1 cellular context compared by ENCODE assay signal in genomic region chr20:31612271-31612640, GRCh38.
TF ChIP-seq lines count a peak whose summit lies in the region.
"Not testable (repeated sequence)": the region's sequence is repeated elsewhere in the genome, so short reads cannot be mapped to it uniquely, and the experiment has no call there.

No MANE protein-coding gene starts in this region.

TF ChIP-seq in HepG2, 621 proteins besides CTCF, POLR2A, EP300 and RAD21:
- TF ChIP-seq TCF12 (IDR thresholded peaks at IDR 0.05), result not testable (repeated sequence)
- TF ChIP-seq TCF12 (CRISPR knock-in tag; IDR thresholded peaks at IDR 0.05) (0 out of 2 replicates have a peak, but pooled peaks have one; percentile 5), ZBTB42 (CRISPR knock-in tag; IDR thresholded peaks at IDR 0.05) (0 out of 2 replicates have a peak, but pooled peaks have one; percentile 22), CERS6 (CRISPR knock-in tag; IDR thresholded peaks at IDR 0.05) (0 out of 2 replicates have a peak, but pooled peaks have one; percentile 38), SNAPC2 (CRISPR knock-in tag; IDR thresholded peaks at IDR 0.05) (peak; percentile 33; the same call in 1 of the 2 replicates), ZNF18 (CRISPR knock-in tag; IDR thresholded peaks at IDR 0.05; ENCODE audit: insufficient replicate concordance) (peak; percentile 3), ZNF546 (CRISPR knock-in tag; conservative IDR thresholded peaks at IDR 0.05) (peak; percentile 63; the same call in 1 of the 2 replicates), TERF1 (CRISPR knock-in tag; IDR thresholded peaks at IDR 0.05) (0 out of 2 replicates have a peak, but pooled peaks have one; percentile 47)
